ENCODE assay signal across 12 cellular contexts in the genomic region with DNA sequence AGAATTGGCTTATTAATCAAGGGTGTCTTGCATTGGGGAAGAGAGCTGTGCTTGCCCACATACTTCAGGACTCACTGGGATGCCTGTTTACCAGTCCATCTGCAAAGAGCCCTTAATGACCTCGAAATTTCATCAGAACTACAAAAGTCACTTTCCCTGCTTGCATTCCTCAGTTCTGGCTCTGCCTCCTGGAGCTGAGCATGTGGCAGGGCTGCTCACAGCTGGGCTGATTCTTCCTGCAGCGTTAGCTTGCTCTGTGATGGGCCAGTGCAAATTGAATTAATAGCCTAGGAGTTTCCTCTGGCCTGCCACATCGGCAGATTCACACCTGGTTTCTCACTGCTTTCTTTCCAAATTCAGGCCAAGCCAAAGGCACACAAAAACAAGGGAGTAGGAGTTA.
DNase-seq lines count a peak whose midpoint lies in the region; ATAC-seq and TF ChIP-seq lines count a peak whose summit lies in the region.
"Had no signal": no experiment of that assay in that cellular context is flagged by ENCODE, and none has a peak within 500 bp of the region (broad histone marks: within the 10 kb centered on the region; RNA-seq: fewer than 3 reads in every experiment).

No MANE protein-coding gene starts in this region.

- no peak for TF ChIP-seq CTCF in gastroesophageal sphincter (IDR thresholded peaks at IDR 0.05)
- no peak for TF ChIP-seq CTCF in neural progenitor cell (IDR thresholded peaks at IDR 0.05)

- in situ Hi-C loops in KBM-7 (cut with MboI; ENCODE audit: low pct_unique_long_range_greater_than_20kb, low sequenced_read_pairs) = no loop called here

- no peaks in the 10 kb centered on the region for H3K79me2 ChIP-seq in neural progenitor cell (ENCODE audit: low read depth)

- CTCF ChIA-PET in HEK293T (lab: Yijun Ruan, JAX) = no interaction called here

- TF ChIP-seq EP300 in gastroesophageal sphincter (IDR thresholded peaks at IDR 0.05) = no peak

- H3F3A ChIP-seq in neural progenitor cell (ENCODE audit: low read depth) = peaks cover 18% of the 10 kb centered on the region

- peaks cover 8% of the 10 kb centered on the region for H3K36me3 Mint-ChIP-seq in neural progenitor cell

- H3K4me3 Mint-ChIP-seq in neural progenitor cell = no peak overlapping the region
- H3K4me3 Mint-ChIP-seq: activated CD4-positive, alpha-beta T cell treated with anti-CD3 and anti-CD28 coated beads for 36 hours had no signal

- peaks cover 15% of the 10 kb centered on the region for H3K4me1 Mint-ChIP-seq in neural progenitor cell
- H3K4me1 Mint-ChIP-seq: activated CD4-positive, alpha-beta T cell treated with anti-CD3 and anti-CD28 coated beads for 36 hours had no signal

- H3K9ac ChIP-seq in neural progenitor cell = no peak overlapping the region
- H3K9ac ChIP-seq: BLaER1 had no signal

- H3K9me3 ChIP-seq in gastroesophageal sphincter (no peaks in the 10 kb centered on the region), neural progenitor cell (ENCODE audit: low read depth) (no peaks in the 10 kb centered on the region)
- H3K9me3 ChIP-seq: BLaER1 had no signal

- no peaks in the 10 kb centered on the region for H3K27me3 Mint-ChIP-seq in neural progenitor cell (ENCODE audit: insufficient read depth, low read depth)
- H3K27me3 Mint-ChIP-seq: activated CD4-positive, alpha-beta T cell treated with anti-CD3 and anti-CD28 coated beads for 36 hours had no signal

- H3K36me3 ChIP-seq in gastroesophageal sphincter = peaks cover 16 to 100% of the 10 kb centered on the region in 2 donors
- peaks cover 10% of the 10 kb centered on the region for H3K36me3 ChIP-seq in neural progenitor cell
- H3K36me3 ChIP-seq: BLaER1 had no signal

- WGBS in gastroesophageal sphincter (ENCODE audit: low coverage in 1 of 2), 2 donors = 37% methylated on average over 2 of the region's 3 CpGs; no CpG with 5 or more reads in 1 of the 2 donors

- peak overlapping the region; percentile 48 for H3K4me2 ChIP-seq in neural progenitor cell
- H3K4me2 ChIP-seq: BLaER1 had no signal

- H3K4me3 ChIP-seq in gastroesophageal sphincter = no peak overlapping the region
- no peak overlapping the region for H3K4me3 ChIP-seq in neural progenitor cell
- H3K4me3 ChIP-seq: BLaER1 had no signal

- H3K27ac ChIP-seq in gastroesophageal sphincter (peak overlapping the region in 2 of 4 donors; percentile 32 to 47), neural progenitor cell (peak overlapping the region; percentile 88)
- H3K27ac ChIP-seq: BLaER1 had no signal

- ATAC-seq in gastroesophageal sphincter = peak; percentile 88
- ATAC-seq: activated CD4-positive, alpha-beta T cell treated with anti-CD3 and anti-CD28 coated beads for 36 hours had no signal

- no peak for TF ChIP-seq POLR2A in gastroesophageal sphincter (IDR thresholded peaks at IDR 0.05)

- DNase-seq in AG08396 (ENCODE audit: low spot score) = peak; percentile 66
- DNase-seq in SK-N-DZ (ENCODE audit: low spot score) = peak; percentile 15
- DNase-seq in neural progenitor cell (ENCODE audit: low spot score) = peak; percentile 68
- no peak for DNase-seq in NCI-H2171 treated with DMSO at 0.1 percent for 48 hours (lab: John Stamatoyannopoulos, UW)
- no peak for DNase-seq in GDM1 (lab: John Stamatoyannopoulos, UW)
- DNase-seq in HEK293T (ENCODE audit: extremely low spot score) = no peak
- DNase-seq in KBM-7 = no peak
- DNase-seq: activated CD4-positive, alpha-beta T cell treated with anti-CD3 and anti-CD28 coated beads for 36 hours; activated naive CD4-positive, alpha-beta T cell treated with Interleukin-2 at 50 U/mL for 16 hours; small intestine had no signal

- H3K4me1 ChIP-seq in gastroesophageal sphincter = peaks cover 0 to 13% (median 0%) of the 10 kb centered on the region in 3 donors
- peaks cover 17% of the 10 kb centered on the region for H3K4me1 ChIP-seq in neural progenitor cell
- H3K4me1 ChIP-seq: BLaER1 had no signal

- H4K20me1 ChIP-seq in neural progenitor cell (ENCODE audit: low read depth) = peaks cover 3% of the 10 kb centered on the region
- H4K20me1 ChIP-seq: BLaER1 had no signal

- no peaks in the 10 kb centered on the region for H3K27me3 ChIP-seq in gastroesophageal sphincter
- H3K27me3 ChIP-seq in neural progenitor cell = no peaks in the 10 kb centered on the region
- H3K27me3 ChIP-seq: BLaER1 had no signal

- POLR2A ChIA-PET in HEK293T (lab: Yijun Ruan, JAX) = no interaction called here

- no peaks in the 10 kb centered on the region for H3K9me3 Mint-ChIP-seq in neural progenitor cell

- H2AFZ ChIP-seq in neural progenitor cell (replicated peaks) = no peak overlapping the region

- H3K27ac Mint-ChIP-seq in neural progenitor cell = peak overlapping the region; percentile 4
- H3K27ac Mint-ChIP-seq: activated CD4-positive, alpha-beta T cell treated with anti-CD3 and anti-CD28 coated beads for 36 hours had no signal

TF ChIP-seq in HEK293T, 16 proteins besides CTCF, POLR2A, EP300 and RAD21:
- TF ChIP-seq L3MBTL2 (conservative IDR thresholded peaks at IDR 0.05) = no peak
- TF ChIP-seq FOXM1 (IDR thresholded peaks at IDR 0.05; ENCODE audit: borderline replicate concordance) = no peak
- TF ChIP-seq CTBP1 (IDR thresholded peaks at IDR 0.05; ENCODE audit: borderline replicate concordance) = no peak
- TF ChIP-seq BHLHE40 (IDR thresholded peaks at IDR 0.05; ENCODE audit: borderline replicate concordance) = no peak
- no peak for TF ChIP-seq SP1 (IDR thresholded peaks at IDR 0.05)
- no peak for TF ChIP-seq ZNF384 (IDR thresholded peaks at IDR 0.05)
- no peak for TF ChIP-seq HDGF (IDR thresholded peaks at IDR 0.05; ENCODE audit: borderline replicate concordance)
- TF ChIP-seq NFRKB (IDR thresholded peaks at IDR 0.05) = no peak

Comparison
In these comparisons a context has a peak if more than half of its experiments do, and no peak if none do; other contexts are left out.
1. DNase-seq: peak in AG08396 (single experiment), SK-N-DZ (single experiment) and neural progenitor cell (single experiment); none in NCI-H2171 treated with DMSO at 0.1 percent for 48 hours (single experiment), GDM1 (single experiment), HEK293T (single experiment) and KBM-7 (single experiment).